ENCODE assay signal across 8 cellular contexts in the genomic region with DNA sequence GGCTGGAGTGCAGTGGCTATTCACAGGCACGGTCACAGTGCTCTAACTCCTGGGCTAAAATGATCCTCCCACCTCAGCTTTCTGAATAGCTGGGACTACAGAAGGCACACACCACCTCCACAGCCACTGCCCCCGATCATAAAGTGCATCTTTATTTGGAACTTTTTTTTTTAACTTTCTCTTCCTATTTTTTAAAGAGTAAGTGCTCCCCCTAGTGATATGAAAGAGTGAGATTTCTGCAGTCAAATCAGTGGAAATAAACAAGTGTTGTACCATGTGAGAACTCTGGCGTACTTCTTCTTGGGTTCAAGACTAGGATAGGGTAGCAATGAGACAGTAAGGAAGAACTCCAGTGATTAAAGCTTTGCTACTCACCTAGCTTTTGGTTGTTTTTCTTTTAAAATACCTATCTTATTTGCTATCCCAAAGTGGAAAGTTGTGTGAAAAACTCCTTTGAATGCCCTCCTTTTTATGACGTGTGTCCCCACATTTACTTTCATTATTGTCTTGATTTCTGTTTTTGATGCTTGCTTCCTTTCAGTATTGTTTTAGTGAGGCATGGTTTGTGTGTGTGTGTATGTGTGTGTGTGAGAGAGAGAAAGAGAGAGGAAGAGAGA. TPM values are rescaled to one million over a fixed set of nuclear protein-coding genes. Genes with fewer than 3 reads are reported as not detected.
A peak's percentile ranks its signal among the peaks of the same experiment; 100 is the strongest.
DNase-seq lines count a peak whose midpoint lies in the region; ATAC-seq and TF ChIP-seq lines count a peak whose summit lies in the region.

No MANE protein-coding gene starts in this region.

- DNase-seq in BE2C (no peak), NCI-H748 treated with DMSO at 0.1 percent for 48 hours (lab: John Stamatoyannopoulos, UW) (peak; percentile 66), astrocyte of the spinal cord (ENCODE audit: low read depth, low spot score) (peak; percentile 50), iPS-NIHi11 (ENCODE audit: low spot score) (peak; percentile 16)

- H3K27ac ChIP-seq in subcutaneous abdominal adipose tissue (ENCODE audit: low read depth, low read length), result no peak overlapping the region

- H3K4me1 ChIP-seq in BE2C, result no peaks in the 10 kb centered on the region
- peaks cover 0 to 4% (median 2%) of the 10 kb centered on the region in 5 donors for H3K4me1 ChIP-seq in subcutaneous abdominal adipose tissue (ENCODE audit: control insufficient read depth in 5 of 5, insufficient read depth in 5 of 5, low read length in 5 of 5)

- H3K4me3 ChIP-seq in BE2C (ENCODE audit: low read depth, low read length) (no peak overlapping the region), astrocyte of the spinal cord (ENCODE audit: low read depth, low read length) (no peak overlapping the region), subcutaneous abdominal adipose tissue (ENCODE audit: low read depth in 1 of 5, low read length in 5 of 5) (peak overlapping the region in 4 of 5 donors; percentile 25 to 46 (median 32))

- peak; percentile 74 for ATAC-seq in HG03108 (IDR thresholded peaks at IDR 0.05; ENCODE audit: unreplicated experiment)
- ATAC-seq in GM19035 (IDR thresholded peaks at IDR 0.05; ENCODE audit: unreplicated experiment), result no peak

- in situ Hi-C loops in astrocyte of the spinal cord (cut with HindIII; ENCODE audit: low sequenced_read_pairs), result no loop called here

- H3K9me3 ChIP-seq in BE2C, result no peaks in the 10 kb centered on the region; the same call in 1 of the 2 replicates
- no peaks in the 10 kb centered on the region for H3K9me3 ChIP-seq in subcutaneous abdominal adipose tissue (ENCODE audit: control insufficient read depth in 5 of 5, low read length in 5 of 5)

- H3K36me3 ChIP-seq in BE2C (no peaks in the 10 kb centered on the region), subcutaneous abdominal adipose tissue (ENCODE audit: control insufficient read depth in 5 of 5, insufficient read depth in 5 of 5, low read length in 5 of 5) (no peaks in the 10 kb centered on the region)

- TF ChIP-seq CTCF in BE2C (IDR thresholded peaks at IDR 0.05; ENCODE audit: low read depth, low read length) (peak; percentile 58), GM12874 (IDR thresholded peaks at IDR 0.05; ENCODE audit: insufficient read depth, low read depth, low read length) (0 out of 2 replicates have a peak, but pooled peaks have one; percentile 26), astrocyte of the spinal cord (IDR thresholded peaks at IDR 0.05; ENCODE audit: low read depth, low read length) (peak; percentile 66)

- peaks cover 59% of the 10 kb centered on the region for H3K27me3 ChIP-seq in BE2C
- peaks cover 0 to 24% (median 11%) of the 10 kb centered on the region in 5 donors for H3K27me3 ChIP-seq in subcutaneous abdominal adipose tissue (ENCODE audit: control insufficient read depth in 5 of 5, insufficient read depth in 4 of 5, low read length in 5 of 5)

- H3K9ac ChIP-seq in subcutaneous abdominal adipose tissue (ENCODE audit: low read length in 5 of 5), result no peak overlapping the region

RNA-seq across cellular contexts. Expression of a gene that starts 6.6 kb away (rescaled TPM):
- not detected for polyA plus RNA-seq in BE2C (2012; ENCODE audit: insufficient read depth, insufficient read length, low read depth)

RNA-seq across cellular contexts. Expression of a gene that starts 51.4 kb away (rescaled TPM):
- polyA plus RNA-seq in BE2C (2012; ENCODE audit: insufficient read depth, insufficient read length, low read depth), result 69.4 TPM

Comparison
In these comparisons a context has a peak if more than half of its experiments do, and no peak if none do; other contexts are left out.
1. H3K4me3 ChIP-seq: peak in subcutaneous abdominal adipose tissue (4 of 5); none in BE2C (single experiment) and astrocyte of the spinal cord (single experiment).
2. Peak in every context shown above with its lines, with median percentiles within 50 percentile points of each other: CTCF ChIP-seq.